8 cellular contexts compared by ENCODE assay signal in genomic region chr14:103562135-103562384, GRCh38. TPM values are rescaled to one million over a fixed set of nuclear protein-coding genes. Genes with fewer than 3 reads are reported as not detected.
DNase-seq lines count a peak whose midpoint lies in the region; ATAC-seq, FAIRE-seq and TF ChIP-seq lines count a peak whose summit lies in the region.

No MANE protein-coding gene starts in this region.

- H3K27ac Mint-ChIP-seq in astrocyte (ENCODE audit: unreplicated experiment): peak overlapping the region; percentile 96

- peaks cover 65% of the 10 kb centered on the region for H4K20me1 ChIP-seq in astrocyte (ENCODE audit: insufficient read depth, low read length)

- ATAC-seq in GM19395 (IDR thresholded peaks at IDR 0.05; ENCODE audit: unreplicated experiment): peak; percentile 39
- ATAC-seq in HG03565 (IDR thresholded peaks at IDR 0.05; ENCODE audit: unreplicated experiment): peak; percentile 12
- no peak for ATAC-seq in right lobe of liver
- ATAC-seq in upper lobe of left lung (ENCODE audit: low FRiP score in 2 of 2): no peak
- ATAC-seq in GM21737 (IDR thresholded peaks at IDR 0.05; ENCODE audit: unreplicated experiment): no peak

- H3K27me3 Mint-ChIP-seq in astrocyte (ENCODE audit: low read depth, unreplicated experiment): no peaks in the 10 kb centered on the region

- TF ChIP-seq CTCF in astrocyte (IDR thresholded peaks at IDR 0.05; ENCODE audit: insufficient read depth, low read depth, low read length): no peak
- no peak for TF ChIP-seq CTCF in right lobe of liver (IDR thresholded peaks at IDR 0.05)
- no peak for TF ChIP-seq CTCF in upper lobe of left lung (IDR thresholded peaks at IDR 0.05)

- peak overlapping the region; percentile 97 for H3K4me3 Mint-ChIP-seq in astrocyte (ENCODE audit: unreplicated experiment)

- FAIRE-seq in astrocyte (lab: Jason Lieb, UNC): no peak

- peak overlapping the region; percentile 88 for H3K9ac ChIP-seq in astrocyte (ENCODE audit: low read length)

- H3K27ac ChIP-seq in astrocyte (ENCODE audit: low read depth, low read length) (peak overlapping the region; percentile 89), right lobe of liver (peak overlapping the region; percentile 97 to 99 (median 98)), upper lobe of left lung (peak overlapping the region; percentile 91 to 99 (median 98))

- peak overlapping the region; percentile 99 for H3K4me2 ChIP-seq in astrocyte (ENCODE audit: low read length)

- H3K27me3 ChIP-seq in astrocyte (ENCODE audit: insufficient read depth, low read length) (no peaks in the 10 kb centered on the region), right lobe of liver (no peaks in the 10 kb centered on the region), upper lobe of left lung (no peaks in the 10 kb centered on the region)

- H3K36me3 ChIP-seq in astrocyte (ENCODE audit: insufficient read depth, low read length) (peaks cover 22% of the 10 kb centered on the region), right lobe of liver (peaks cover 0 to 15% (median 0%) of the 10 kb centered on the region in 4 donors), upper lobe of left lung (peaks cover 8 to 38% (median 16%) of the 10 kb centered on the region in 4 donors)

- H3K4me1 ChIP-seq in astrocyte (ENCODE audit: insufficient read depth, low read length): peaks cover 31% of the 10 kb centered on the region
- peaks cover 0 to 36% (median 11%) of the 10 kb centered on the region in 4 donors for H3K4me1 ChIP-seq in right lobe of liver
- H3K4me1 ChIP-seq in upper lobe of left lung: peaks cover 49 to 68% (median 57%) of the 10 kb centered on the region in 4 donors

- DNase-seq in astrocyte (ENCODE audit: low read depth) (no peak), right lobe of liver (no peak), upper lobe of left lung (no peak), NCI-H128 (lab: John Stamatoyannopoulos, UW; ENCODE audit: unreplicated experiment) (no peak), cerebellar cortex (ENCODE audit: low spot score) (no peak)

- H3K9me3 ChIP-seq in astrocyte (ENCODE audit: insufficient read depth, low read depth, low read length): no peaks in the 10 kb centered on the region
- H3K9me3 ChIP-seq in right lobe of liver: no peaks in the 10 kb centered on the region
- no peaks in the 10 kb centered on the region for H3K9me3 ChIP-seq in upper lobe of left lung

- peaks cover 12% of the 10 kb centered on the region for H3K36me3 Mint-ChIP-seq in astrocyte (ENCODE audit: low read depth, unreplicated experiment)

- intact Hi-C loops in right lobe of liver (cut with DNase I): no loop called here

- peak overlapping the region; percentile 99 for H3K4me3 ChIP-seq in astrocyte (ENCODE audit: insufficient read depth, low read depth, low read length)
- H3K4me3 ChIP-seq in right lobe of liver: peak overlapping the region; percentile 97 to 99 (median 99)
- peak overlapping the region; percentile 84 to 99 (median 98) for H3K4me3 ChIP-seq in upper lobe of left lung

- H3K9me3 Mint-ChIP-seq in astrocyte (ENCODE audit: unreplicated experiment): no peaks in the 10 kb centered on the region

- H2AFZ ChIP-seq in astrocyte (ENCODE audit: low read depth, low read length): peak overlapping the region; percentile 82

- no peak for TF ChIP-seq EP300 in upper lobe of left lung (IDR thresholded peaks at IDR 0.05)

- TF ChIP-seq POLR2A in right lobe of liver (IDR thresholded peaks at IDR 0.05) (no peak), upper lobe of left lung (IDR thresholded peaks at IDR 0.05) (no peak)

- H3K4me1 Mint-ChIP-seq in astrocyte (ENCODE audit: low read depth, unreplicated experiment): peaks cover 30% of the 10 kb centered on the region

- no CpG with 5 or more reads among the region's 24 CpGs for WGBS in right lobe of liver (ENCODE audit: insufficient coverage, low coverage, low lambda C conversion rate, missing lambda C conversion rate)
- 0% methylated on average over 4 to 12 of the region's 24 CpGs for WGBS in upper lobe of left lung, 2 donors

- H3K79me2 ChIP-seq in astrocyte (ENCODE audit: insufficient read depth, low read length): peaks cover 94% of the 10 kb centered on the region

RNA-seq across cellular contexts. Expression of gene BAG5, which starts 0.4 kb away (rescaled TPM):
- total RNA-seq in astrocyte (32.3 and 35.2 TPM in 2 replicates), right lobe of liver (10 to 100 TPM in 4 of 6 experiments, 1 to 10 TPM in 2; 6.5 to 11.4 (median 10.9) TPM), upper lobe of left lung (10 to 100 TPM; 12.6 to 36.9 (median 27.1) TPM)

RNA-seq across cellular contexts. Expression of gene COA8, which starts 0.7 kb away (rescaled TPM):
- total RNA-seq in astrocyte (56.2 TPM in 2 replicates), right lobe of liver (10 to 100 TPM in 5 of 6 experiments, 1 to 10 TPM in 1; 7.5 to 17.7 (median 14.9) TPM), upper lobe of left lung (10 to 100 TPM; 12.6 to 38.3 (median 28.6) TPM)

RNA-seq across cellular contexts. Expression of gene TRMT61A, which starts 33.1 kb away (rescaled TPM):
- 11.9 and 12.4 TPM in 2 replicates for total RNA-seq in astrocyte
- 10 to 100 TPM in 2 of 6 experiments, 1 to 10 TPM in 4; 3.8 to 12.1 (median 4.8) TPM for total RNA-seq in right lobe of liver
- total RNA-seq in upper lobe of left lung: 10 to 100 TPM in 5 of 6 donors, 1 to 10 TPM in 1; 6.7 to 25.1 (median 15.0) TPM

RNA-seq across cellular contexts. Expression of gene CKB, which starts 39.4 kb away (rescaled TPM):
- 174 and 178 TPM in 2 replicates for total RNA-seq in astrocyte
- total RNA-seq in right lobe of liver: 10 to 100 TPM in 2 of 6 experiments, 1 to 10 TPM in 4; 3.6 to 57.1 (median 6.7) TPM
- 100 to 1,000 TPM; 168 to 303 (median 231) TPM for total RNA-seq in upper lobe of left lung

Comparison
In these comparisons a context has a peak if more than half of its experiments do, and no peak if none do; other contexts are left out.
1. ATAC-seq: peak in GM19395 (single experiment) and HG03565 (single experiment); none in right lobe of liver (0 of 4), upper lobe of left lung (0 of 2) and GM21737 (single experiment).
2. Peak in every context shown above with its lines, with median percentiles within 50 percentile points of each other: H3K27ac ChIP-seq and H3K4me3 ChIP-seq.